In the genomic region with DNA sequence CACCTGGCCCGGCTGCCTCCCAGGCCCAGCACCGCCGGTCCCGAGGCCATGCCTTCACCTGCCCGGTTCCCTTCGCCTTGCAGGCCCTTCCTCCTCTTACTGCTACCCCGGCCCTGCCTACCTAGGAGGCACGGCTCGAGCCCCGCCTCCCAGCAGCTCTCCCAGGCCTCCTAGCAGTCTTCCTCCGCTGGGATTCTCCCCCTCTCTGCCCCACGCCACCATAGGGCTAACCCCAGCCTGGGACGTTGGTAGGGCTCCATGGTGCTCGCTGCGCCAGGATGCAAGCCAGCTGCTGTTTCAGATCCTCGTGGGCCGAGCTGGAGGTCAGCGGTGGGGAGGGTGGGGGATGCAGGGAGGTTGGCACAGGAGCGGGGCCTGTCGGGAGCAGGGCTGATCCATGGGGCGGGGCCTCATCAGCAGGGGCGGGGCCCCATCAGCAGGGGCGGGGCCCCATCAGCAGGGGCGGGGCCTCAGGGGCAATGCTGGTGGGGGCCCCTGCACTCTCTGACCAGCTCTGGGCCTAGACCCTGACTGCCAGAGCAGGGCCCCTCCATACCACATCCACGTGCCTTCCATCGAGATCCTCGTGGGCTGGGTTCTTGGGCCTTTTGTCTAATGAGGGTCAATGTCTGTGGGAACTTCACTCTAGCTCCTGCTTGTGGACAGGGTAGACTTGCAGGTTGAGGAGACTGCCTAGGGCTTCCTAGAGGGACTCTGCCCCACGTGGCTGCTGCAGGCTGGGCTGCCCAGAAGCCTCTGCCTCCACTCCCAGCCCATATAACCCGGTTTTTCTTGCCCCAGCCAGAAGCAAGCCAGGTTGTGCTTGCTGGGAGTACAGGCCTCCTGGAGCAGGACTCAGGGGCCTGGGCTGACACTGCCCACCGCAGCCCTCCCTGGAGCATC, we compare ENCODE assay signal across 8 cellular contexts.
DNase-seq lines count a peak whose midpoint lies in the region; ATAC-seq, FAIRE-seq and TF ChIP-seq lines count a peak whose summit lies in the region.

No MANE protein-coding gene starts in this region.

- H3K27ac Mint-ChIP-seq in Calu3 (ENCODE audit: unreplicated experiment) = no peak overlapping the region

- peak; percentile 10 to 26 for DNase-seq in SHP77 (lab: John Stamatoyannopoulos, UW)
- DNase-seq in SHP77 treated with DMSO at 0.1 percent for 48 hours (lab: John Stamatoyannopoulos, UW) = no peak
- peak; percentile 23 for DNase-seq in NCI-H345 treated with DMSO at 0.1 percent for 48 hours (lab: John Stamatoyannopoulos, UW; ENCODE audit: unreplicated experiment)
- DNase-seq in erythroblast (lab: John Stamatoyannopoulos, UW) = peak; percentile 34 to 55
- peak; percentile 53 to 84 (median 68) for DNase-seq in pancreas
- DNase-seq in Calu3 = no peak

- no TSS peak for BruUV-seq in Calu3 (replicated peaks; lab: Mats Ljungman, UMichigan)

- CTCF ChIA-PET in Calu3 (lab: Charles Lee) = interaction anchor here (0.5 to 1.4 kb wide), 2 partner anchors 65 to 145 kb away, joined by 3 to 4 read pairs; no protein-coding TSS in a partner anchor

- peak overlapping the region in 2 of 4 donors; percentile 27 to 28 for H3K27ac ChIP-seq in pancreas

- no peaks in the 10 kb centered on the region for H3K27me3 ChIP-seq in pancreas

- H3K36me3 ChIP-seq in pancreas = peaks cover 0 to 4% (median 0%) of the 10 kb centered on the region in 3 donors

- H3K9me3 Mint-ChIP-seq in Calu3 (ENCODE audit: low read depth, unreplicated experiment) = no peaks in the 10 kb centered on the region

- TF ChIP-seq CTCF in pancreas (IDR thresholded peaks at IDR 0.05) = no peak
- no peak for TF ChIP-seq CTCF in Calu3 (IDR thresholded peaks at IDR 0.05; ENCODE audit: unreplicated experiment)

- no peak overlapping the region for H3K4me3 Mint-ChIP-seq in Calu3 (ENCODE audit: low read depth, unreplicated experiment)

- peak; percentile 77 to 84 (median 80) for ATAC-seq in pancreas
- no peak for ATAC-seq in HG02981 (IDR thresholded peaks at IDR 0.05; ENCODE audit: unreplicated experiment)
- ATAC-seq in GM18868 (IDR thresholded peaks at IDR 0.05; ENCODE audit: unreplicated experiment) = no peak

- H3K4me1 Mint-ChIP-seq in Calu3 (ENCODE audit: low read depth, unreplicated experiment) = no peaks in the 10 kb centered on the region

- H3K4me3 ChIP-seq in pancreas = peak overlapping the region in 3 of 4 donors; percentile 10 to 47 (median 41)

- no peak for FAIRE-seq in pancreas (lab: Jason Lieb, UNC)

- 52 to 59% methylated on average over 25 to 30 of the region's 30 CpGs for WGBS in pancreas, 2 donors

- H3K9me3 ChIP-seq in pancreas = no peaks in the 10 kb centered on the region

- H3K4me1 ChIP-seq in pancreas = no peaks in the 10 kb centered on the region

- H3K36me3 Mint-ChIP-seq in Calu3 (ENCODE audit: insufficient read depth, unreplicated experiment) = no peaks in the 10 kb centered on the region

- intact Hi-C loops in pancreas (cut with DNase I) = no loop called here
- intact Hi-C loops in Calu3 (cut with micrococcal nuclease; ENCODE audit: unreplicated experiment) = no loop called here

- no peaks in the 10 kb centered on the region for H3K27me3 Mint-ChIP-seq in Calu3 (ENCODE audit: unreplicated experiment)

- TF ChIP-seq POLR2A in erythroblast (IDR thresholded peaks at IDR 0.05; ENCODE audit: low read length) = no peak

Comparison
In these comparisons a context has a peak if more than half of its experiments do, and no peak if none do; other contexts are left out.
1. DNase-seq: peak in SHP77 (2 of 2), NCI-H345 treated with DMSO at 0.1 percent for 48 hours (single experiment), erythroblast (2 of 2) and pancreas (6 of 6); none in SHP77 treated with DMSO at 0.1 percent for 48 hours (single experiment) and Calu3 (single experiment).
2. ATAC-seq: peak in pancreas (4 of 4); none in HG02981 (single experiment) and GM18868 (single experiment).